In genomic region chr17:44687752-44688151, GRCh38 we compare ENCODE assay signal across 1 cellular context.
TF ChIP-seq lines count a peak whose summit lies in the region.

No MANE protein-coding gene starts in this region.

TF ChIP-seq in SK-N-SH treated with all-trans-retinoic acid at 6 μM for 48 hours, 23 proteins besides CTCF, POLR2A, EP300 and RAD21 (continued from another document):
- no peak for TF ChIP-seq POU6F1 (CRISPR knock-in tag; IDR thresholded peaks at IDR 0.05; ENCODE audit: borderline replicate concordance, low read depth)
- TF ChIP-seq OSR1 (CRISPR knock-in tag; IDR thresholded peaks at IDR 0.05) = no peak
- TF ChIP-seq ZC3H10 (CRISPR knock-in tag; IDR thresholded peaks at IDR 0.05) = no peak
- no peak for TF ChIP-seq TCF4 (CRISPR knock-in tag; IDR thresholded peaks at IDR 0.05; ENCODE audit: borderline replicate concordance)
- no peak for TF ChIP-seq ZNF8 (CRISPR knock-in tag; IDR thresholded peaks at IDR 0.05)
- no peak for TF ChIP-seq TOX (CRISPR knock-in tag; IDR thresholded peaks at IDR 0.05; ENCODE audit: borderline replicate concordance)
- TF ChIP-seq, protein P1, sequence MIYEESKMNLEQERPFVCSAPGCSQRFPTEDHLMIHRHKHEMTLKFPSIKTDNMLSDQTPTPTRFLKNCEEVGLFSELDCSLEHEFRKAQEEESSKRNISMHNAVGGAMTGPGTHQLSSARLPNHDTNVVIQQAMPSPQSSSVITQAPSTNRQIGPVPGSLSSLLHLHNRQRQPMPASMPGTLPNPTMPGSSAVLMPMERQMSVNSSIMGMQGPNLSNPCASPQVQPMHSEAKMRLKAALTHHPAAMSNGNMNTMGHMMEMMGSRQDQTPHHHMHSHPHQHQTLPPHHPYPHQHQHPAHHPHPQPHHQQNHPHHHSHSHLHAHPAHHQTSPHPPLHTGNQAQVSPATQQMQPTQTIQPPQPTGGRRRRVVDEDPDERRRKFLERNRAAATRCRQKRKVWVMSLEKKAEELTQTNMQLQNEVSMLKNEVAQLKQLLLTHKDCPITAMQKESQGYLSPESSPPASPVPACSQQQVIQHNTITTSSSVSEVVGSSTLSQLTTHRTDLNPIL (CRISPR knock-in tag; IDR thresholded peaks at IDR 0.05; ENCODE audit: low read depth) = no peak
- no peak for TF ChIP-seq ZNF565 (CRISPR knock-in tag; conservative IDR thresholded peaks at IDR 0.05; ENCODE audit: low read depth)
